1 cellular context compared by ENCODE assay signal in the genomic region with DNA sequence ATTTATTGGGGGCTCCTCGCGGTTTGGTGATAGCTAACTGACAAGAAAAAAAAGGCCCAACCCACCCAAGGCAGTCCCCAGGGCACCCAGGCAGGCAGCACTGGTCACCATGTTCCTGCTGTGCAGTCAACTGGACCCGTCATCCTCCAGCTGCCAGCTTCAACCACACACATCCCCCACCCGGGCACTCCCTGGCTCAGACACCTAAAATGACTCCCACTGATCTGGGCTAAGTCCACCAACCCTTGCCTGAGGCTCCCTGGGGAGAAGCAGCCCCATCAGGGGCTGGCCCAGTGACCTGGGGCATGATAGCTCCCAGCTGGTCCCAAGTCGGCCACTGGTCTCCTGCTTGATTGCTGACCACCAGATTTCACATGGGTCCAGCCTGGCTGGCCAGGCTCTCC.
TF ChIP-seq lines count a peak whose summit lies in the region.

No MANE protein-coding gene starts in this region.

TF ChIP-seq in GM23338, 12 proteins besides CTCF, POLR2A, EP300 and RAD21 (continued from another document):
- TF ChIP-seq REST (IDR thresholded peaks at IDR 0.05; ENCODE audit: unreplicated experiment) (no peak), ZNF462 (CRISPR knock-in tag; IDR thresholded peaks at IDR 0.05) (no peak), EZH2 (IDR thresholded peaks at IDR 0.05; ENCODE audit: low read depth, unreplicated experiment) (no peak), CREB1 (CRISPR knock-in tag; IDR thresholded peaks at IDR 0.05; ENCODE audit: low read depth) (no peak), ZNF331 (CRISPR knock-in tag; IDR thresholded peaks at IDR 0.05; ENCODE audit: low read depth) (no peak), JUNB (IDR thresholded peaks at IDR 0.05; ENCODE audit: unreplicated experiment) (no peak)
